Comparison of ENCODE assay signal across 11 cellular contexts in genomic region chr2:31644551-31644950, GRCh38.
"Had no signal": no experiment of that assay in that cellular context is flagged by ENCODE, and none has a peak within 500 bp of the region (broad histone marks: within the 10 kb centered on the region; RNA-seq: fewer than 3 reads in every experiment).

No MANE protein-coding gene starts in this region.

- H3K4me1 Mint-ChIP-seq: GM23338, H9 had no signal

- H3K27ac ChIP-seq: GM23248 had no signal

- H3K4me2 ChIP-seq: GM23338 had no signal

- H2AFZ ChIP-seq: GM23248, GM23338 had no signal

- ATAC-seq: GM23338, HCT116 had no signal

- H3K9me3 Mint-ChIP-seq: HFFc6 had no signal

- DNase-seq: GM23248, GOT3, H7, H9, HCEC 1CT, HFFc6 had no signal

- H3K4me3 Mint-ChIP-seq: GM23338, H9, HFFc6 had no signal

- H3K9me3 ChIP-seq: HAP-1 had no signal

- H3K4me3 ChIP-seq: GM23248, GM23338, HAP-1 had no signal

- H3K36me3 ChIP-seq: HAP-1 had no signal

- H3K9ac ChIP-seq: GM23248 had no signal

- H3K27ac Mint-ChIP-seq: GM23338, H9, HFFc6 had no signal

- H3K4me1 ChIP-seq: HAP-1 had no signal

- FAIRE-seq: H1, H54 had no signal
